In the genomic region with DNA sequence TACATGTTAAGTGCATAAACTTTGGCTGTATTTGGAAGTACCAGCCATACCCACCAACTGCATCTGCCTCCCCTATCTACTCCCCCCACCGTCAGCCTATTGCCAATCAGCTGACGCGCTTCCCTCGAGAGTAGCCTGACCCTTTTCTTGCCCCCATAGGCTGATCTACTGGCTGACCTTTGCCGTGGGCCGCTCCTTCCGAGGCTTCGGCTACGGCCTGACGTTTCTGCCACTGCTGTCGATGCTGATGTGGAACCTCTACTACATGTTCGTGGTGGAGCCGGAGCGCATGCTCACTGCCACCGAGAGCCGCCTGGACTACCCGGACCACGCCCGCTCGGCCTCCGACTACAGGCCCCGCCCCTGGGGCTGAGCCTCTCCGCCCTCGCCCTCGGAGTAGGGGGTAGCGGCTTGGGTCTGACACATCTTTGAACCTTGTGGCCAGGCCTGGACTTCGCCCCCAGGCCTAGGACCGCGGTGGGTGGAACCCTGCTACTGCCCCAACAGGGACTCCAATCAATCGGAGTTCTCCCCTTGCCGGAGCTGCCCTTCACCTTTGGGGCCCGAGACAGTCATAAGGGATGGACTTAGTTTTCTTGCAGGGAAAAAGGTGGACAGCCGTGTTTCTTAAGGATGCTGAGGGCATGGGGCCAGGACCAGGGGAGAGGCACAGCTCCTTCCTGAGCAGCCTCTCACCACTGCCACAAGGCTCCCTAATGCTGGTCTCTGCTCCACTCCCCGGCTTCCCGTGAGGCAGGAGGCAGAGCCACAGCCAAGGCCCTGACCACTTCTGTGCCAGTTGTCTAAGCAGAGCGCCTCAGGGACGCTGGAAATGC, we compare ENCODE assay signal across 1 cellular context.
TF ChIP-seq lines count a peak whose summit lies in the region.

No MANE protein-coding gene starts in this region.

TF ChIP-seq in HepG2, 621 proteins besides CTCF, POLR2A, EP300 and RAD21 (continued from another document and continues in another):
- TF ChIP-seq, protein P1, sequence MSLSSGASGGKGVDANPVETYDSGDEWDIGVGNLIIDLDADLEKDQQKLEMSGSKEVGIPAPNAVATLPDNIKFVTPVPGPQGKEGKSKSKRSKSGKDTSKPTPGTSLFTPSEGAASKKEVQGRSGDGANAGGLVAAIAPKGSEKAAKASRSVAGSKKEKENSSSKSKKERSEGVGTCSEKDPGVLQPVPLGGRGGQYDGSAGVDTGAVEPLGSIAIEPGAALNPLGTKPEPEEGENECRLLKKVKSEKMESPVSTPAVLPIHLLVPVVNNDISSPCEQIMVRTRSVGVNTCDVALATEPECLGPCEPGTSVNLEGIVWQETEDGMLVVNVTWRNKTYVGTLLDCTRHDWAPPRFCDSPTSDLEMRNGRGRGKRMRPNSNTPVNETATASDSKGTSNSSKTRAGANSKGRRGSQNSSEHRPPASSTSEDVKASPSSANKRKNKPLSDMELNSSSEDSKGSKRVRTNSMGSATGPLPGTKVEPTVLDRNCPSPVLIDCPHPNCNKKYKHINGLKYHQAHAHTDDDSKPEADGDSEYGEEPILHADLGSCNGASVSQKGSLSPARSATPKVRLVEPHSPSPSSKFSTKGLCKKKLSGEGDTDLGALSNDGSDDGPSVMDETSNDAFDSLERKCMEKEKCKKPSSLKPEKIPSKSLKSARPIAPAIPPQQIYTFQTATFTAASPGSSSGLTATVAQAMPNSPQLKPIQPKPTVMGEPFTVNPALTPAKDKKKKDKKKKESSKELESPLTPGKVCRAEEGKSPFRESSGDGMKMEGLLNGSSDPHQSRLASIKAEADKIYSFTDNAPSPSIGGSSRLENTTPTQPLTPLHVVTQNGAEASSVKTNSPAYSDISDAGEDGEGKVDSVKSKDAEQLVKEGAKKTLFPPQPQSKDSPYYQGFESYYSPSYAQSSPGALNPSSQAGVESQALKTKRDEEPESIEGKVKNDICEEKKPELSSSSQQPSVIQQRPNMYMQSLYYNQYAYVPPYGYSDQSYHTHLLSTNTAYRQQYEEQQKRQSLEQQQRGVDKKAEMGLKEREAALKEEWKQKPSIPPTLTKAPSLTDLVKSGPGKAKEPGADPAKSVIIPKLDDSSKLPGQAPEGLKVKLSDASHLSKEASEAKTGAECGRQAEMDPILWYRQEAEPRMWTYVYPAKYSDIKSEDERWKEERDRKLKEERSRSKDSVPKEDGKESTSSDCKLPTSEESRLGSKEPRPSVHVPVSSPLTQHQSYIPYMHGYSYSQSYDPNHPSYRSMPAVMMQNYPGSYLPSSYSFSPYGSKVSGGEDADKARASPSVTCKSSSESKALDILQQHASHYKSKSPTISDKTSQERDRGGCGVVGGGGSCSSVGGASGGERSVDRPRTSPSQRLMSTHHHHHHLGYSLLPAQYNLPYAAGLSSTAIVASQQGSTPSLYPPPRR (CRISPR knock-in tag; IDR thresholded peaks at IDR 0.05; ENCODE audit: borderline replicate concordance) = peak; percentile 67; the same call in 1 of the 2 replicates
- TF ChIP-seq, protein P2, sequence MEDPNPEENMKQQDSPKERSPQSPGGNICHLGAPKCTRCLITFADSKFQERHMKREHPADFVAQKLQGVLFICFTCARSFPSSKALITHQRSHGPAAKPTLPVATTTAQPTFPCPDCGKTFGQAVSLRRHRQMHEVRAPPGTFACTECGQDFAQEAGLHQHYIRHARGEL (CRISPR knock-in tag; IDR thresholded peaks at IDR 0.05) = no peak
- TF ChIP-seq, protein P3, sequence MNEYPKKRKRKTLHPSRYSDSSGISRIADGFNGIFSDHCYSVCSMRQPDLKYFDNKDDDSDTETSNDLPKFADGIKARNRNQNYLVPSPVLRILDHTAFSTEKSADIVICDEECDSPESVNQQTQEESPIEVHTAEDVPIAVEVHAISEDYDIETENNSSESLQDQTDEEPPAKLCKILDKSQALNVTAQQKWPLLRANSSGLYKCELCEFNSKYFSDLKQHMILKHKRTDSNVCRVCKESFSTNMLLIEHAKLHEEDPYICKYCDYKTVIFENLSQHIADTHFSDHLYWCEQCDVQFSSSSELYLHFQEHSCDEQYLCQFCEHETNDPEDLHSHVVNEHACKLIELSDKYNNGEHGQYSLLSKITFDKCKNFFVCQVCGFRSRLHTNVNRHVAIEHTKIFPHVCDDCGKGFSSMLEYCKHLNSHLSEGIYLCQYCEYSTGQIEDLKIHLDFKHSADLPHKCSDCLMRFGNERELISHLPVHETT (CRISPR knock-in tag; conservative IDR thresholded peaks at IDR 0.05) = no peak
- TF ChIP-seq SP5 (CRISPR knock-in tag; IDR thresholded peaks at IDR 0.05; ENCODE audit: borderline replicate concordance, low read depth) (peak; percentile 78), SP2 (CRISPR knock-in tag; IDR thresholded peaks at IDR 0.05) (no peak), THAP11 (CRISPR knock-in tag; IDR thresholded peaks at IDR 0.05) (peak; percentile 81), NFE2L2 (IDR thresholded peaks at IDR 0.05; ENCODE audit: low read length) (no peak), ZNF556 (CRISPR knock-in tag; IDR thresholded peaks at IDR 0.05; ENCODE audit: borderline replicate concordance) (peak; percentile 74; the same call in 1 of the 2 replicates), NFYB (CRISPR knock-in tag; IDR thresholded peaks at IDR 0.05) (0 out of 2 replicates have a peak, but pooled peaks have one; percentile 12), ZFYVE20 (CRISPR knock-in tag; IDR thresholded peaks at IDR 0.05; ENCODE audit: borderline replicate concordance, low read depth) (no peak), SP4 (CRISPR knock-in tag; IDR thresholded peaks at IDR 0.05) (0 out of 2 replicates have a peak, but pooled peaks have one; percentile 52), ZNF572 (CRISPR knock-in tag; IDR thresholded peaks at IDR 0.05) (0 out of 2 replicates have a peak, but pooled peaks have one; percentile 65), ZNF251 (CRISPR knock-in tag; IDR thresholded peaks at IDR 0.05) (no peak), ZFP62 (CRISPR knock-in tag; IDR thresholded peaks at IDR 0.05) (no peak), PHF5A (CRISPR knock-in tag; IDR thresholded peaks at IDR 0.05; ENCODE audit: low read depth, unreplicated experiment) (no peak), HOXA9 (CRISPR knock-in tag; IDR thresholded peaks at IDR 0.05; ENCODE audit: borderline replicate concordance) (no peak; the same call in 1 of the 2 replicates), KDM3A (CRISPR knock-in tag; IDR thresholded peaks at IDR 0.05; ENCODE audit: low read depth) (peak; percentile 38; the same call in 1 of the 2 replicates), GTF2F1 (IDR thresholded peaks at IDR 0.05; ENCODE audit: low read length) (no peak), CC2D1A (CRISPR knock-in tag; IDR thresholded peaks at IDR 0.05) (no peak), NFRKB (IDR thresholded peaks at IDR 0.05) (no peak), NR2F2 (IDR thresholded peaks at IDR 0.05; ENCODE audit: borderline replicate concordance, low read depth) (peak; percentile 72; the same call in 1 of the 2 replicates), NFKB2 (CRISPR knock-in tag; IDR thresholded peaks at IDR 0.05; ENCODE audit: borderline replicate concordance) (peak; percentile 31; the same call in 1 of the 2 replicates), ZMYM4 (CRISPR knock-in tag; IDR thresholded peaks at IDR 0.05) (peak; percentile 63; the same call in 1 of the 2 replicates)
- TF ChIP-seq, protein P4, sequence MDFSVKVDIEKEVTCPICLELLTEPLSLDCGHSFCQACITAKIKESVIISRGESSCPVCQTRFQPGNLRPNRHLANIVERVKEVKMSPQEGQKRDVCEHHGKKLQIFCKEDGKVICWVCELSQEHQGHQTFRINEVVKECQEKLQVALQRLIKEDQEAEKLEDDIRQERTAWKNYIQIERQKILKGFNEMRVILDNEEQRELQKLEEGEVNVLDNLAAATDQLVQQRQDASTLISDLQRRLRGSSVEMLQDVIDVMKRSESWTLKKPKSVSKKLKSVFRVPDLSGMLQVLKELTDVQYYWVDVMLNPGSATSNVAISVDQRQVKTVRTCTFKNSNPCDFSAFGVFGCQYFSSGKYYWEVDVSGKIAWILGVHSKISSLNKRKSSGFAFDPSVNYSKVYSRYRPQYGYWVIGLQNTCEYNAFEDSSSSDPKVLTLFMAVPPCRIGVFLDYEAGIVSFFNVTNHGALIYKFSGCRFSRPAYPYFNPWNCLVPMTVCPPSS (IDR thresholded peaks at IDR 0.05) = no peak
- TF ChIP-seq, protein P5, sequence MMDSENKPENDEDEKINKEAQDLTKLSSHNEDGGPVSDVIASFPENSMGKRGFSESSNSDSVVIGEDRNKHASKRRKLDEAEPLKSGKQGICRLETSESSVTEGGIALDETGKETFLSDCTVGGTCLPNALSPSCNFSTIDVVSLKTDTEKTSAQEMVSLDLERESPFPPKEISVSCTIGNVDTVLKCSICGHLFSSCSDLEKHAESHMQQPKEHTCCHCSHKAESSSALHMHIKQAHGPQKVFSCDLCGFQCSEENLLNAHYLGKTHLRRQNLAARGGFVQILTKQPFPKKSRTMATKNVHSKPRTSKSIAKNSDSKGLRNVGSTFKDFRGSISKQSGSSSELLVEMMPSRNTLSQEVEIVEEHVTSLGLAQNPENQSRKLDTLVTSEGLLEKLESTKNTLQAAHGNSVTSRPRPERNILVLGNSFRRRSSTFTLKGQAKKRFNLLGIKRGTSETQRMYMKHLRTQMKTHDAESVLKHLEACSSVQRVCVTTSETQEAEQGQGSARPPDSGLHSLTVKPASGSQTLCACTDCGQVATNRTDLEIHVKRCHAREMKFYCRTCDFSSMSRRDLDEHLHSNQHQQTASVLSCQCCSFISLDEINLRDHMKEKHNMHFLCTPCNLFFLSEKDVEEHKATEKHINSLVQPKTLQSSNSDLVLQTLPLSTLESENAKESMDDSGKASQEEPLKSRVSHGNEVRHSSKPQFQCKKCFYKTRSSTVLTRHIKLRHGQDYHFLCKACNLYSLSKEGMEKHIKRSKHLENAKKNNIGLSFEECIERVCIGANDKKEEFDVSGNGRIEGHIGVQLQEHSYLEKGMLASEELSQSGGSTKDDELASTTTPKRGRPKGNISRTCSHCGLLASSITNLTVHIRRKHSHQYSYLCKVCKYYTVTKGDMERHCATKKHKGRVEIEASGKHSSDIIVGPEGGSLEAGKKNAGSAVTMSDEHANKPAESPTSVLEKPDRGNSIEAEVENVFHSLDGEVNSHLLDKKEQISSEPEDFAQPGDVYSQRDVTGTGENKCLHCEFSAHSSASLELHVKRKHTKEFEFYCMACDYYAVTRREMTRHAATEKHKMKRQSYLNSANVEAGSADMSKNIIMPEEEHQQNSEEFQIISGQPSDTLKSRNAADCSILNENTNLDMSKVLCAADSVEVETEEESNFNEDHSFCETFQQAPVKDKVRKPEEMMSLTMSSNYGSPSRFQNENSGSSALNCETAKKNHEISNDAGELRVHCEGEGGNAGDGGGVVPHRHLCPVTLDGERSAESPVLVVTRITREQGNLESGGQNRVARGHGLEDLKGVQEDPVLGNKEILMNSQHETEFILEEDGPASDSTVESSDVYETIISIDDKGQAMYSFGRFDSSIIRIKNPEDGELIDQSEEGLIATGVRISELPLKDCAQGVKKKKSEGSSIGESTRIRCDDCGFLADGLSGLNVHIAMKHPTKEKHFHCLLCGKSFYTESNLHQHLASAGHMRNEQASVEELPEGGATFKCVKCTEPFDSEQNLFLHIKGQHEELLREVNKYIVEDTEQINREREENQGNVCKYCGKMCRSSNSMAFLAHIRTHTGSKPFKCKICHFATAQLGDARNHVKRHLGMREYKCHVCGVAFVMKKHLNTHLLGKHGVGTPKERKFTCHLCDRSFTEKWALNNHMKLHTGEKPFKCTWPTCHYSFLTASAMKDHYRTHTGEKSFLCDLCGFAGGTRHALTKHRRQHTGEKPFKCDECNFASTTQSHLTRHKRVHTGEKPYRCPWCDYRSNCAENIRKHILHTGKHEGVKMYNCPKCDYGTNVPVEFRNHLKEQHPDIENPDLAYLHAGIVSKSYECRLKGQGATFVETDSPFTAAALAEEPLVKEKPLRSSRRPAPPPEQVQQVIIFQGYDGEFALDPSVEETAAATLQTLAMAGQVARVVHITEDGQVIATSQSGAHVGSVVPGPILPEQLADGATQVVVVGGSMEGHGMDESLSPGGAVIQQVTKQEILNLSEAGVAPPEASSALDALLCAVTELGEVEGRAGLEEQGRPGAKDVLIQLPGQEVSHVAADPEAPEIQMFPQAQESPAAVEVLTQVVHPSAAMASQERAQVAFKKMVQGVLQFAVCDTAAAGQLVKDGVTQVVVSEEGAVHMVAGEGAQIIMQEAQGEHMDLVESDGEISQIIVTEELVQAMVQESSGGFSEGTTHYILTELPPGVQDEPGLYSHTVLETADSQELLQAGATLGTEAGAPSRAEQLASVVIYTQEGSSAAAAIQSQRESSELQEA (CRISPR knock-in tag; IDR thresholded peaks at IDR 0.05; ENCODE audit: not compliant biosample characterization) = peak; percentile 59
- TF ChIP-seq, protein P6, sequence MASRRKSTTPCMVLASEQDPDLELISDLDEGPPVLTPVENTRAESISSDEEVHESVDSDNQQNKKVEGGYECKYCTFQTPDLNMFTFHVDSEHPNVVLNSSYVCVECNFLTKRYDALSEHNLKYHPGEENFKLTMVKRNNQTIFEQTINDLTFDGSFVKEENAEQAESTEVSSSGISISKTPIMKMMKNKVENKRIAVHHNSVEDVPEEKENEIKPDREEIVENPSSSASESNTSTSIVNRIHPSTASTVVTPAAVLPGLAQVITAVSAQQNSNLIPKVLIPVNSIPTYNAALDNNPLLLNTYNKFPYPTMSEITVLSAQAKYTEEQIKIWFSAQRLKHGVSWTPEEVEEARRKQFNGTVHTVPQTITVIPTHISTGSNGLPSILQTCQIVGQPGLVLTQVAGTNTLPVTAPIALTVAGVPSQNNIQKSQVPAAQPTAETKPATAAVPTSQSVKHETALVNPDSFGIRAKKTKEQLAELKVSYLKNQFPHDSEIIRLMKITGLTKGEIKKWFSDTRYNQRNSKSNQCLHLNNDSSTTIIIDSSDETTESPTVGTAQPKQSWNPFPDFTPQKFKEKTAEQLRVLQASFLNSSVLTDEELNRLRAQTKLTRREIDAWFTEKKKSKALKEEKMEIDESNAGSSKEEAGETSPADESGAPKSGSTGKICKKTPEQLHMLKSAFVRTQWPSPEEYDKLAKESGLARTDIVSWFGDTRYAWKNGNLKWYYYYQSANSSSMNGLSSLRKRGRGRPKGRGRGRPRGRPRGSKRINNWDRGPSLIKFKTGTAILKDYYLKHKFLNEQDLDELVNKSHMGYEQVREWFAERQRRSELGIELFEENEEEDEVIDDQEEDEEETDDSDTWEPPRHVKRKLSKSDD (CRISPR knock-in tag; IDR thresholded peaks at IDR 0.05; ENCODE audit: low read depth) = peak; percentile 40; the same call in 1 of the 2 replicates
- TF ChIP-seq, protein P7, sequence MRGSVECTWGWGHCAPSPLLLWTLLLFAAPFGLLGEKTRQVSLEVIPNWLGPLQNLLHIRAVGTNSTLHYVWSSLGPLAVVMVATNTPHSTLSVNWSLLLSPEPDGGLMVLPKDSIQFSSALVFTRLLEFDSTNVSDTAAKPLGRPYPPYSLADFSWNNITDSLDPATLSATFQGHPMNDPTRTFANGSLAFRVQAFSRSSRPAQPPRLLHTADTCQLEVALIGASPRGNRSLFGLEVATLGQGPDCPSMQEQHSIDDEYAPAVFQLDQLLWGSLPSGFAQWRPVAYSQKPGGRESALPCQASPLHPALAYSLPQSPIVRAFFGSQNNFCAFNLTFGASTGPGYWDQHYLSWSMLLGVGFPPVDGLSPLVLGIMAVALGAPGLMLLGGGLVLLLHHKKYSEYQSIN (CRISPR knock-in tag; IDR thresholded peaks at IDR 0.05; ENCODE audit: borderline replicate concordance) = no peak
- TF ChIP-seq, protein P8, sequence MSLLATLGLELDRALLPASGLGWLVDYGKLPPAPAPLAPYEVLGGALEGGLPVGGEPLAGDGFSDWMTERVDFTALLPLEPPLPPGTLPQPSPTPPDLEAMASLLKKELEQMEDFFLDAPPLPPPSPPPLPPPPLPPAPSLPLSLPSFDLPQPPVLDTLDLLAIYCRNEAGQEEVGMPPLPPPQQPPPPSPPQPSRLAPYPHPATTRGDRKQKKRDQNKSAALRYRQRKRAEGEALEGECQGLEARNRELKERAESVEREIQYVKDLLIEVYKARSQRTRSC (CRISPR knock-in tag; IDR thresholded peaks at IDR 0.05; ENCODE audit: low read depth) = no peak
